ENCODE assay signal across 19 cellular contexts in genomic region chr5:143297756-143298155, GRCh38.
A peak's percentile ranks its signal among the peaks of the same experiment; 100 is the strongest.
DNase-seq lines count a peak whose midpoint lies in the region; ATAC-seq, FAIRE-seq and TF ChIP-seq lines count a peak whose summit lies in the region.
"Had no signal": no experiment of that assay in that cellular context is flagged by ENCODE, and none has a peak within 500 bp of the region (broad histone marks: within the 10 kb centered on the region; RNA-seq: fewer than 3 reads in every experiment).

No MANE protein-coding gene starts in this region.

- no peak overlapping the region for H3K23ac ChIP-seq in mesendoderm (ENCODE audit: low read length)

- 100% methylated on average over 3 of the region's 3 CpGs for WGBS in GM23248 (ENCODE audit: low coverage in 1 of 2, low lambda C conversion rate in 2 of 2, missing lambda C conversion rate in 2 of 2), 2 experiments
- 98% methylated on average over 3 of the region's 3 CpGs for WGBS in GM12878 (ENCODE audit: insufficient coverage, insufficient replicate concordance, low lambda C conversion rate, missing lambda C conversion rate)
- whole genome bisulfite sequencing in mesendoderm (ENCODE audit: extremely low coverage, insufficient coverage, low lambda C conversion rate), result no CpG with 5 or more reads among the region's 3 CpGs

- H2BK15ac ChIP-seq in mesendoderm (replicated peaks; ENCODE audit: low read depth), result no peak overlapping the region

- no peak for FAIRE-seq in GM12878 (lab: Jason Lieb, UNC)

- no peak overlapping the region for H3K27ac ChIP-seq in CD8-positive, alpha-beta T cell (ENCODE audit: low read depth, low read length)
- H3K27ac ChIP-seq in GM23248, result peak overlapping the region; percentile 39; the same call in 1 of the 2 replicates
- no peak overlapping the region for H3K27ac ChIP-seq in GM12878 (ENCODE audit: control insufficient read depth, insufficient read depth)
- no peak overlapping the region for H3K27ac ChIP-seq in mesendoderm (ENCODE audit: low read depth, low read length)
- H3K27ac ChIP-seq in caudate nucleus (ENCODE audit: low read depth, low read length), result no peak overlapping the region
- H3K27ac ChIP-seq: RWPE1, SJCRH30 had no signal

- peaks cover 4% of the 10 kb centered on the region for H3K4me1 Mint-ChIP-seq in CD8-positive, alpha-beta T cell (ENCODE audit: low read depth)

- no peaks in the 10 kb centered on the region for H4K20me1 ChIP-seq in GM23248 (ENCODE audit: insufficient read depth)
- H4K20me1 ChIP-seq in GM12878 (ENCODE audit: control insufficient read depth, insufficient read depth), result no peaks in the 10 kb centered on the region

- no peak for TF ChIP-seq EP300 in GM12878 (IDR thresholded peaks at IDR 0.05; ENCODE audit: borderline replicate concordance in 1 of 2, control insufficient read depth in 1 of 2, low read depth in 2 of 2, low read length in 2 of 2)

- no peaks in the 10 kb centered on the region for H3K4me1 ChIP-seq in CD8-positive, alpha-beta T cell (ENCODE audit: insufficient read depth, low read length)
- H3K4me1 ChIP-seq in GM23248 (ENCODE audit: insufficient read depth), result peaks cover 19% of the 10 kb centered on the region
- no peaks in the 10 kb centered on the region for H3K4me1 ChIP-seq in GM12878 (ENCODE audit: control insufficient read depth, insufficient read depth, low read length)
- H3K4me1 ChIP-seq in mesendoderm (ENCODE audit: control insufficient read depth, low read depth, low read length), result no peaks in the 10 kb centered on the region
- H3K4me1 ChIP-seq: SJCRH30 had no signal

- H3K27me3 ChIP-seq in CD8-positive, alpha-beta T cell (ENCODE audit: insufficient read depth, low read length), result no peaks in the 10 kb centered on the region
- H3K27me3 ChIP-seq in GM23248 (replicated peaks; ENCODE audit: insufficient read depth) (no peaks in the 10 kb centered on the region), GM12878 (replicated peaks in 1 of 2; ENCODE audit: control insufficient read depth in 2 of 2, insufficient read depth in 2 of 2, low read length in 1 of 2) (no peaks in the 10 kb centered on the region), mesendoderm (ENCODE audit: insufficient read depth, low read length, poor library complexity) (no peaks in the 10 kb centered on the region)
- H3K27me3 ChIP-seq: SJCRH30 had no signal

- no peak for DNase-seq in CD8-positive, alpha-beta T cell
- DNase-seq in GM23248 (no peak), GM12878 (ENCODE audit: low read depth, low spot score) (no peak), fibroblast of the aortic adventitia (ENCODE audit: low read depth) (peak; percentile 28), mesendoderm (no peak), caudate nucleus (lab: John Stamatoyannopoulos, UW) (no peak)
- DNase-seq: DMS153, EL, HCEC 1CT, KG1, NCI-H1092, NCI-H1694, NCI-H2107, NCI-H226, NCI-H526, OCI-M1, SJCRH30 had no signal

- H3K36me3 ChIP-seq in CD8-positive, alpha-beta T cell (ENCODE audit: insufficient read depth, low read length), result peaks cover 33% of the 10 kb centered on the region
- peaks cover 88% of the 10 kb centered on the region for H3K36me3 ChIP-seq in GM23248 (ENCODE audit: low read depth)
- H3K36me3 ChIP-seq in GM12878 (ENCODE audit: control insufficient read depth in 2 of 2, insufficient read depth in 2 of 2, low read length in 1 of 2), result peaks cover 9 to 49% of the 10 kb centered on the region in 2 experiments
- peaks cover 1% of the 10 kb centered on the region for H3K36me3 ChIP-seq in mesendoderm (ENCODE audit: control insufficient read depth, insufficient read depth, low read length)

- H3K18ac ChIP-seq in mesendoderm (ENCODE audit: low read length), result no peak overlapping the region

- no peak overlapping the region for H2BK120ac ChIP-seq in mesendoderm (ENCODE audit: low read depth, low read length)

- H2AFZ ChIP-seq in GM23248 (no peak overlapping the region), GM12878 (ENCODE audit: control insufficient read depth, low read depth, low read length) (no peak overlapping the region)

- H2AK5ac ChIP-seq in mesendoderm (ENCODE audit: low read length), result no peak overlapping the region

- TF ChIP-seq CTCF in CD8-positive, alpha-beta T cell (IDR thresholded peaks at IDR 0.05), result no peak
- TF ChIP-seq CTCF in GM12878 (IDR thresholded peaks at IDR 0.05 in 2 of 3, conservative IDR thresholded peaks at IDR 0.05 in 1 of 3; ENCODE audit: control insufficient read depth in 2 of 3, extremely low read depth in 1 of 3, insufficient read depth in 1 of 3, low read depth in 3 of 3, low read length in 3 of 3), result no peak
- no peak for TF ChIP-seq CTCF in fibroblast of the aortic adventitia (IDR thresholded peaks at IDR 0.05; ENCODE audit: insufficient read depth, low read length)

- no peak for ATAC-seq in CD8-positive, alpha-beta T cell
- ATAC-seq in GM12878 (no peak; the same call in 2 of the 3 replicates), GM19395 (IDR thresholded peaks at IDR 0.05; ENCODE audit: unreplicated experiment) (no peak)

- H3K36me3 Mint-ChIP-seq in CD8-positive, alpha-beta T cell, result peaks cover 81% of the 10 kb centered on the region

- H3K4ac ChIP-seq in mesendoderm (ENCODE audit: low read depth, low read length), result no peak overlapping the region

- no TSS peak for BruUV-seq in GM12878 (replicated peaks; lab: Mats Ljungman, UMichigan)

- RAD21 ChIA-PET in GM12878 (lab: Charles Lee; ENCODE audit: unreplicated experiment), result no interaction called here

- no peak for TF ChIP-seq RAD21 in GM12878 (IDR thresholded peaks at IDR 0.05; ENCODE audit: insufficient read depth, low read depth, low read length)

- SMC1A ChIA-PET in GM12878 (lab: Charles Lee; ENCODE audit: uncharacterized antibody, unreplicated experiment), result interaction anchor here (1.2 to 1.4 kb wide), 2 partner anchors 10 to 15 kb away, joined by 3 read pairs; no protein-coding TSS in a partner anchor

- H3K9me3 ChIP-seq in CD8-positive, alpha-beta T cell (ENCODE audit: low read length), result no peaks in the 10 kb centered on the region
- H3K9me3 ChIP-seq in GM23248 (ENCODE audit: low read depth), result no peaks in the 10 kb centered on the region
- H3K9me3 ChIP-seq in GM12878 (replicated peaks; ENCODE audit: control insufficient read depth, insufficient read depth, low read length), result no peaks in the 10 kb centered on the region
- H3K9me3 ChIP-seq: SJCRH30 had no signal

- H3K27ac Mint-ChIP-seq in CD8-positive, alpha-beta T cell, result peak overlapping the region; percentile 15

- no peaks in the 10 kb centered on the region for H3K27me3 Mint-ChIP-seq in CD8-positive, alpha-beta T cell (ENCODE audit: low read depth)

- no peak overlapping the region for H3K4me3 ChIP-seq in CD8-positive, alpha-beta T cell (ENCODE audit: low read depth, low read length)
- H3K4me3 ChIP-seq in GM23248 (no peak overlapping the region), GM12878 (no peak overlapping the region), fibroblast of the aortic adventitia (ENCODE audit: low read depth, low read length) (no peak overlapping the region), mesendoderm (ENCODE audit: low read length) (no peak overlapping the region)
- H3K4me3 ChIP-seq: SJCRH30 had no signal

- no peak for TF ChIP-seq POLR2A in GM12878 (IDR thresholded peaks at IDR 0.05; ENCODE audit: low read depth, low read length)

- CTCF ChIA-PET in CD8-positive, alpha-beta T cell (lab: Charles Lee), result no interaction called here
- CTCF ChIA-PET in GM12878 (lab: Yijun Ruan, JAX), result interaction anchor here (1.3 kb wide), 1 partner anchor 278 kb away, joined by 4 read pairs; no protein-coding TSS in a partner anchor

- intact Hi-C loops in CD8-positive, alpha-beta T cell (cut with DNase I, micrococcal nuclease), result loop anchor here in 1 of 2 experiments (5.0 kb wide), 1 partner anchor 105 kb away; the partner anchor contains the start of gene NR3C1
- intact Hi-C loops in GM12878 (cut with micrococcal nuclease; ENCODE audit: unreplicated experiment), result no loop called here

- no peaks in the 10 kb centered on the region for H3K9me2 ChIP-seq in GM23248 (ENCODE audit: insufficient read depth)

- no peak overlapping the region for H3K4me3 Mint-ChIP-seq in CD8-positive, alpha-beta T cell

- H3K79me1 ChIP-seq in mesendoderm (ENCODE audit: low read length), result no peaks in the 10 kb centered on the region

- H3K79me2 ChIP-seq in GM23248 (ENCODE audit: insufficient read depth), result peaks cover 100% of the 10 kb centered on the region
- peaks cover 11% of the 10 kb centered on the region for H3K79me2 ChIP-seq in GM12878 (ENCODE audit: control insufficient read depth, insufficient read depth, low read length)
- H3K79me2 ChIP-seq in mesendoderm (ENCODE audit: control insufficient read depth, insufficient read depth, low read length), result no peaks in the 10 kb centered on the region

- H3K9me3 Mint-ChIP-seq in CD8-positive, alpha-beta T cell, result no peaks in the 10 kb centered on the region

- H4K5ac ChIP-seq in mesendoderm (ENCODE audit: low read length), result no peak overlapping the region

- no peak overlapping the region for H3K56ac ChIP-seq in mesendoderm (ENCODE audit: low read length)

- H3F3A ChIP-seq in GM23248 (ENCODE audit: insufficient read depth), result peaks cover 68% of the 10 kb centered on the region

- H3K4me2 ChIP-seq in GM23248 (ENCODE audit: unreplicated experiment) (no peak overlapping the region), GM12878 (ENCODE audit: control insufficient read depth, insufficient read depth) (no peak overlapping the region), mesendoderm (ENCODE audit: low read length) (no peak overlapping the region)

- in situ Hi-C loops in GM23248 (cut with MboI) (no loop called here), GM12878 (cut with MboI) (no loop called here)

- POLR2A ChIA-PET in CD8-positive, alpha-beta T cell (lab: Charles Lee), result no interaction called here
- POLR2A ChIA-PET in GM12878 (lab: Charles Lee), result interaction anchor here (0.6 to 2.0 kb wide), 2 partner anchors 13 to 17 kb away, joined by 4 to 6 read pairs; no protein-coding TSS in a partner anchor

- no peak overlapping the region for H4K8ac ChIP-seq in mesendoderm (ENCODE audit: low read depth, low read length)

- H2BK5ac ChIP-seq in mesendoderm (ENCODE audit: low read length), result no peak overlapping the region

- H3K9ac ChIP-seq in GM23248 (no peak overlapping the region), GM12878 (ENCODE audit: control insufficient read depth, insufficient read depth, low read length) (no peak overlapping the region), mesendoderm (ENCODE audit: low read length) (no peak overlapping the region)

TF ChIP-seq in GM12878, 131 proteins besides CTCF, POLR2A, EP300 and RAD21:
- TF ChIP-seq POLR2AphosphoS5 (IDR thresholded peaks at IDR 0.05; ENCODE audit: low read length), result 0 out of 2 replicates have a peak, but pooled peaks have one; percentile 30
- TF ChIP-seq FOS (IDR thresholded peaks at IDR 0.05; ENCODE audit: borderline replicate concordance, extremely low read depth, insufficient read length), result no peak
